ENCODE assay signal across 37 cellular contexts in genomic region chr12:109004022-109004421, GRCh38. TPM values are rescaled to one million over a fixed set of nuclear protein-coding genes. Genes with fewer than 3 reads are reported as not detected.
"Had no signal": no experiment of that assay in that cellular context is flagged by ENCODE, and none has a peak within 500 bp of the region (broad histone marks: within the 10 kb centered on the region; RNA-seq: fewer than 3 reads in every experiment).

No MANE protein-coding gene starts in this region.

- H3K9me3 ChIP-seq: MG63 had no signal

- DNase-seq: Karpas-422, Kasumi-1, MG63, MM.1S, MV-4-11, NCI-H1048, NCI-H1092, NCI-H1092 treated with DMSO at 0.1 percent for 48 hours, NCI-H1105, NCI-H1105 treated with DMSO at 0.1 percent for 48 hours, NCI-H1417, NCI-H1417 treated with DMSO at 0.1 percent for 48 hours, NCI-H1436, NCI-H1436 treated with DMSO at 0.1 percent for 48 hours, NCI-H146, NCI-H1694, NCI-H1694 treated with DMSO at 0.1 percent for 48 hours, NCI-H187, NCI-H187 treated with DMSO at 0.1 percent for 48 hours, NCI-H1930, NCI-H2029, NCI-H2029 treated with DMSO at 0.1 percent for 48 hours, NCI-H2081, NCI-H2081 treated with DMSO at 0.1 percent for 48 hours, NCI-H2107, NCI-H2227 treated with DMSO at 0.1 percent for 48 hours, NCI-H226, NCI-H345, NCI-H446, NCI-H446 treated with DMSO at 0.1 percent for 48 hours, NCI-H510A, NCI-H510A treated with DMSO at 0.1 percent for 48 hours had no signal

- H3K27ac ChIP-seq: KMS-11 had no signal

- H3K36me3 ChIP-seq: MG63 had no signal

- H3K4me3 ChIP-seq: MG63 had no signal

RNA-seq across cellular contexts. Expression of gene SVOP, which starts 16.8 kb away (rescaled TPM):
- total RNA-seq: LHCN-M2, M059J, MCF 10A, NCI-H460 had no signal
